28 cellular contexts compared by ENCODE assay signal in genomic region chr3:54443572-54444161, GRCh38.
DNase-seq lines count a peak whose midpoint lies in the region; ATAC-seq, FAIRE-seq and TF ChIP-seq lines count a peak whose summit lies in the region.
"Had no signal": no experiment of that assay in that cellular context is flagged by ENCODE, and none has a peak within 500 bp of the region (broad histone marks: within the 10 kb centered on the region; RNA-seq: fewer than 3 reads in every experiment).

No MANE protein-coding gene starts in this region.

- no peak overlapping the region for H3K27ac Mint-ChIP-seq in MCF 10A (ENCODE audit: low read depth, unreplicated experiment)
- H3K27ac Mint-ChIP-seq: activated CD4-positive, alpha-beta T cell treated with anti-CD3 and anti-CD28 coated beads, Interleukin-2, amount 10 ng/mL, durations not matched to agents 7 days and 5 days; activated naive CD4-positive, alpha-beta T cell treated with anti-CD3 and anti-CD28 coated beads, Interleukin-2, amount 50 U/mL, for 24 hours; activated T-helper 1 cell treated with anti-CD3 and anti-CD28 coated beads, Interleukin-12 subunit alpha, Interleukin-12 subunit beta, Interleukin-2, Interleukin-4 antibody, amounts not matched to agents 30 ng/mL and 10 ng/mL and 1 ng/mL, durations not matched to agents 14 hours and 24 hours and 36 hours; H9; stimulated activated effector memory CD8-positive, alpha-beta T cell treated with anti-CD3 and anti-CD28 coated beads, Interleukin-12 subunit alpha, Interleukin-12 subunit beta, amount 100 ng/mL, for 72 hours had no signal

- peaks cover 6% of the 10 kb centered on the region for H3K4me1 Mint-ChIP-seq in MCF 10A (ENCODE audit: insufficient read depth, unreplicated experiment)
- H3K4me1 Mint-ChIP-seq: activated CD4-positive, alpha-beta T cell treated with anti-CD3 and anti-CD28 coated beads, Interleukin-2, amount 10 ng/mL, durations not matched to agents 7 days and 5 days; activated naive CD4-positive, alpha-beta T cell treated with anti-CD3 and anti-CD28 coated beads, Interleukin-2, amount 50 U/mL, for 24 hours; stimulated activated effector memory CD8-positive, alpha-beta T cell treated with anti-CD3 and anti-CD28 coated beads, Interleukin-12 subunit alpha, Interleukin-12 subunit beta, amount 100 ng/mL, for 72 hours had no signal

- POLR2A ChIA-PET in MCF 10A (lab: Yijun Ruan, JAX), result no interaction called here
- POLR2A ChIA-PET in HepG2 (lab: Yijun Ruan, JAX), result no interaction called here

- TF ChIP-seq POLR2A in HepG2 (IDR thresholded peaks at IDR 0.05; ENCODE audit: insufficient read depth in 1 of 2, low read depth in 2 of 2, low read length in 2 of 2) (no peak), suprapubic skin (IDR thresholded peaks at IDR 0.05) (no peak)

- no peaks in the 10 kb centered on the region for H3K79me2 ChIP-seq in HepG2 (ENCODE audit: insufficient read depth, low read length)

- peak; percentile 67 for FAIRE-seq in HepG2 (lab: Jason Lieb, UNC)
- FAIRE-seq: A549, HTR-8/SVneo, urothelium cell line had no signal

- H3K4me1 ChIP-seq in left ventricle myocardium inferior (peaks cover 8% of the 10 kb centered on the region), HepG2 (ENCODE audit: insufficient read depth, low read length) (peaks cover 28% of the 10 kb centered on the region), suprapubic skin (peaks cover 13% of the 10 kb centered on the region), left lung (no peaks in the 10 kb centered on the region)
- H3K4me1 ChIP-seq: A549, lower lobe of right lung had no signal

- WGBS in HepG2 (ENCODE audit: low lambda C conversion rate), result 3% methylated on average over 6 of the region's 11 CpGs
- WGBS in suprapubic skin, result 42% methylated on average over 11 of the region's 11 CpGs

- H3K4me2 ChIP-seq in HepG2 (ENCODE audit: low read depth, low read length), result peak overlapping the region; percentile 23; the same call in 1 of the 2 replicates
- H3K4me2 ChIP-seq: A549, KMS-11, smooth muscle cell had no signal

- TF ChIP-seq EP300 in HepG2 (IDR thresholded peaks at IDR 0.05; ENCODE audit: low read depth in 2 of 2, low read length in 2 of 2) (peak in 1 of 2 experiments; percentile 76; a peak in 2 of 4 replicates), HepG2 (CRISPR knock-in tag; IDR thresholded peaks at IDR 0.05; ENCODE audit: borderline replicate concordance) (peak; percentile 73; the same call in 1 of the 2 replicates), suprapubic skin (IDR thresholded peaks at IDR 0.05) (no peak)

- DNase-seq in left ventricle myocardium inferior (peak; percentile 16), cardiac septum (ENCODE audit: low spot score) (no peak), MCF 10A (ENCODE audit: unreplicated experiment) (peak; percentile 73), HepG2 (ENCODE audit: low spot score) (peak; percentile 82), suprapubic skin (ENCODE audit: low spot score in 2 of 2) (no peak), T1000 (lab: John Stamatoyannopoulos, UW) (no peak), left lung (no peak), NCI-H2107 (lab: John Stamatoyannopoulos, UW) (no peak)
- DNase-seq: activated CD4-positive, alpha-beta T cell treated with anti-CD3 and anti-CD28 coated beads, Interleukin-2, amount 10 ng/mL, durations not matched to agents 7 days and 5 days; aorta; caudate nucleus; COR-L47; H9; hypothalamus; lower lobe of right lung; NCI-H2081; NCI-H82; stimulated activated CD4-positive, alpha-beta T cell treated with anti-CD3 and anti-CD28 coated beads, Interleukin-2, amount 100 ng/mL, for 48 hours had no signal

- intact Hi-C loops in left ventricle myocardium inferior (cut with micrococcal nuclease), result no loop called here
- intact Hi-C loops in cardiac septum (cut with DNase I), result no loop called here
- intact Hi-C loops in MCF 10A (cut with micrococcal nuclease), result no loop called here
- intact Hi-C loops in HepG2 (cut with micrococcal nuclease; ENCODE audit: unreplicated experiment), result no loop called here
- intact Hi-C loops in left lung (cut with DNase I), result no loop called here

- CTCF ChIA-PET in MCF 10A (lab: Yijun Ruan, JAX) (no interaction called here), HepG2 (lab: Yijun Ruan, JAX; ENCODE audit: low intra/inter-chr PET ratio, low total read pairs) (no interaction called here)

- H3K27me3 ChIP-seq in left ventricle myocardium inferior (ENCODE audit: low read depth) (no peaks in the 10 kb centered on the region), HepG2 (ENCODE audit: control insufficient read depth in 1 of 2, insufficient read depth in 2 of 2, low read length in 2 of 2) (no peaks in the 10 kb centered on the region; a peak in 1 of 5 replicates), suprapubic skin (no peaks in the 10 kb centered on the region), left lung (no peaks in the 10 kb centered on the region)
- H3K27me3 ChIP-seq: dorsolateral prefrontal cortex, gastroesophageal sphincter had no signal

- in situ Hi-C loops in HepG2 (cut with HindIII; ENCODE audit: extremely low pct_ligation_motif_present, low pct_unique_long_range_greater_than_20kb), result no loop called here

- H4K20me1 ChIP-seq in HepG2 (ENCODE audit: insufficient read depth, low read length), result no peaks in the 10 kb centered on the region

- no peak overlapping the region for H3K27ac ChIP-seq in left ventricle myocardium inferior (replicated peaks)
- H3K27ac ChIP-seq in HepG2 (ENCODE audit: extremely low read length, insufficient read depth, low read length), result no peak overlapping the region
- peak overlapping the region; percentile 49 for H3K27ac ChIP-seq in suprapubic skin
- no peak overlapping the region for H3K27ac ChIP-seq in left lung
- H3K27ac ChIP-seq: A549, dorsolateral prefrontal cortex, KMS-11, lower lobe of right lung had no signal

- H3K36me3 Mint-ChIP-seq in MCF 10A (ENCODE audit: insufficient read depth, unreplicated experiment), result no peaks in the 10 kb centered on the region
- H3K36me3 Mint-ChIP-seq: activated naive CD4-positive, alpha-beta T cell treated with anti-CD3 and anti-CD28 coated beads, Interleukin-2, amount 50 U/mL, for 24 hours; stimulated activated effector memory CD8-positive, alpha-beta T cell treated with anti-CD3 and anti-CD28 coated beads, Interleukin-12 subunit alpha, Interleukin-12 subunit beta, amount 100 ng/mL, for 72 hours had no signal

- TF ChIP-seq RAD21 in HepG2 (CRISPR knock-in tag; IDR thresholded peaks at IDR 0.05), result no peak

- no peak overlapping the region for H3K4me3 ChIP-seq in left ventricle myocardium inferior
- no peak overlapping the region for H3K4me3 ChIP-seq in HepG2 (replicated peaks in 1 of 3; ENCODE audit: insufficient read depth in 1 of 3, low read depth in 2 of 3, low read length in 3 of 3)
- H3K4me3 ChIP-seq in suprapubic skin, result no peak overlapping the region
- no peak overlapping the region for H3K4me3 ChIP-seq in left lung
- H3K4me3 ChIP-seq: A549, dorsolateral prefrontal cortex, gastroesophageal sphincter, lower lobe of right lung, smooth muscle cell had no signal

- TF ChIP-seq CTCF in left ventricle myocardium inferior (IDR thresholded peaks at IDR 0.05; ENCODE audit: borderline replicate concordance) (no peak), MCF 10A (IDR thresholded peaks at IDR 0.05; ENCODE audit: unreplicated experiment) (no peak), HepG2 (CRISPR knock-in tag; IDR thresholded peaks at IDR 0.05) (no peak), suprapubic skin (IDR thresholded peaks at IDR 0.05) (no peak), left lung (IDR thresholded peaks at IDR 0.05) (no peak)

- H3K27me3 Mint-ChIP-seq in MCF 10A (ENCODE audit: insufficient read depth, unreplicated experiment), result peaks cover 16% of the 10 kb centered on the region
- H3K27me3 Mint-ChIP-seq: activated CD4-positive, alpha-beta T cell treated with anti-CD3 and anti-CD28 coated beads, Interleukin-2, amount 10 ng/mL, durations not matched to agents 7 days and 5 days; activated naive CD4-positive, alpha-beta T cell treated with anti-CD3 and anti-CD28 coated beads, Interleukin-2, amount 50 U/mL, for 24 hours had no signal

- no peaks in the 10 kb centered on the region for H3K36me3 ChIP-seq in left ventricle myocardium inferior
- no peaks in the 10 kb centered on the region for H3K36me3 ChIP-seq in HepG2 (replicated peaks in 1 of 2; ENCODE audit: control insufficient read depth in 1 of 2, insufficient read depth in 2 of 2, low read length in 2 of 2)
- H3K36me3 ChIP-seq in suprapubic skin, result no peaks in the 10 kb centered on the region
- no peaks in the 10 kb centered on the region for H3K36me3 ChIP-seq in left lung
- H3K36me3 ChIP-seq: gastroesophageal sphincter, lower lobe of right lung had no signal

- peak; percentile 78 for ATAC-seq in HepG2
- ATAC-seq in left lung, result no peak
- ATAC-seq: A549; gastroesophageal sphincter; lower lobe of right lung; stimulated activated effector memory CD8-positive, alpha-beta T cell treated with anti-CD3 and anti-CD28 coated beads, Interleukin-12 subunit alpha, Interleukin-12 subunit beta, amount 100 ng/mL, for 72 hours had no signal

- no peak overlapping the region for H3K4me3 Mint-ChIP-seq in MCF 10A (ENCODE audit: unreplicated experiment)
- H3K4me3 Mint-ChIP-seq: activated CD4-positive, alpha-beta T cell treated with anti-CD3 and anti-CD28 coated beads, Interleukin-2, amount 10 ng/mL, durations not matched to agents 7 days and 5 days; activated naive CD4-positive, alpha-beta T cell treated with anti-CD3 and anti-CD28 coated beads, Interleukin-2, amount 50 U/mL, for 24 hours; activated T-helper 1 cell treated with anti-CD3 and anti-CD28 coated beads, Interleukin-12 subunit alpha, Interleukin-12 subunit beta, Interleukin-2, Interleukin-4 antibody, amounts not matched to agents 30 ng/mL and 10 ng/mL and 1 ng/mL, durations not matched to agents 14 hours and 24 hours and 36 hours; H9; stimulated activated effector memory CD8-positive, alpha-beta T cell treated with anti-CD3 and anti-CD28 coated beads, Interleukin-12 subunit alpha, Interleukin-12 subunit beta, amount 100 ng/mL, for 72 hours had no signal

- H3K9me3 ChIP-seq in left ventricle myocardium inferior (replicated peaks) (no peaks in the 10 kb centered on the region), HepG2 (ENCODE audit: low read length) (no peaks in the 10 kb centered on the region), suprapubic skin (no peaks in the 10 kb centered on the region), left lung (no peaks in the 10 kb centered on the region)
- H3K9me3 ChIP-seq: A549, gastroesophageal sphincter, lower lobe of right lung had no signal

- H2AFZ ChIP-seq in HepG2 (ENCODE audit: low read length), result no peak overlapping the region

- H3K9me3 Mint-ChIP-seq in MCF 10A (ENCODE audit: unreplicated experiment), result no peaks in the 10 kb centered on the region
- H3K9me3 Mint-ChIP-seq: activated CD4-positive, alpha-beta T cell treated with anti-CD3 and anti-CD28 coated beads, Interleukin-2, amount 10 ng/mL, durations not matched to agents 7 days and 5 days; activated naive CD4-positive, alpha-beta T cell treated with anti-CD3 and anti-CD28 coated beads, Interleukin-2, amount 50 U/mL, for 24 hours; activated T-helper 1 cell treated with anti-CD3 and anti-CD28 coated beads, Interleukin-12 subunit alpha, Interleukin-12 subunit beta, Interleukin-2, Interleukin-4 antibody, amounts not matched to agents 30 ng/mL and 10 ng/mL and 1 ng/mL, durations not matched to agents 14 hours and 24 hours and 36 hours; H9; stimulated activated effector memory CD8-positive, alpha-beta T cell treated with anti-CD3 and anti-CD28 coated beads, Interleukin-12 subunit alpha, Interleukin-12 subunit beta, amount 100 ng/mL, for 72 hours had no signal

- no peak overlapping the region for H3K9ac ChIP-seq in HepG2 (ENCODE audit: insufficient read depth, low read depth, low read length)
- H3K9ac ChIP-seq: KMS-11 had no signal

- BruUV-seq in MCF 10A (replicated peaks; lab: Mats Ljungman, UMichigan), result no TSS peak
- no TSS peak for BruUV-seq in HepG2 (replicated peaks; lab: Mats Ljungman, UMichigan)

Comparison
In these comparisons a context has a peak if more than half of its experiments do, and no peak if none do; other contexts are left out.
1. DNase-seq: peak in left ventricle myocardium inferior (single experiment), MCF 10A (single experiment) and HepG2 (single experiment); none in cardiac septum (single experiment), suprapubic skin (0 of 2), T1000 (single experiment), left lung (0 of 2) and NCI-H2107 (single experiment).